Comparison of ENCODE assay signal across 17 cellular contexts in the genomic region with DNA sequence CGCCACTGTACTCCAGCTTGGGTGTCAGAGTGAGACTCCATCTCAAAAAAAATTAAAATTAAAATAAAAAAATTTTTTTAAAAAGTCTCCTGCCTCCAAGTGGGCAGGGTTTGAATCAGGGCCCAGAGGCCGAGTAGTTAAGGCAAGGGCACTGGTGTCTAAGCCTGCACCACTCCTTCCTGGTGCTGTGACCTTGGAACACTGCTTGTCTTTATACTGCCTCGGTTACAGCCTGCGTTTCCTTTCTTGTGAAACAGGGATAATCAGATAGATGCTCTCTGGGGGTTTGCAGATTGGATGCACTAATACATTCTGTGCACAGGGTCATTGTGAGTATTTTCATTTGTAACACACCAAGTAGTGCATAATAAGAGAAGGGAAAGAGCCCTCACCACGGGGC. TPM values are rescaled to one million over a fixed set of nuclear protein-coding genes. Genes with fewer than 3 reads are reported as not detected.
DNase-seq lines count a peak whose midpoint lies in the region; TF ChIP-seq lines count a peak whose summit lies in the region.
"Had no signal": no experiment of that assay in that cellular context is flagged by ENCODE, and none has a peak within 500 bp of the region (broad histone marks: within the 10 kb centered on the region; RNA-seq: fewer than 3 reads in every experiment).

No MANE protein-coding gene starts in this region.

- H3K27me3 ChIP-seq in PC-9 (ENCODE audit: insufficient read depth, low read depth): no peaks in the 10 kb centered on the region
- H3K27me3 ChIP-seq in esophagus squamous epithelium: no peaks in the 10 kb centered on the region
- H3K27me3 ChIP-seq in osteoblast (ENCODE audit: insufficient read depth, low read length): no peaks in the 10 kb centered on the region
- no peaks in the 10 kb centered on the region for H3K27me3 ChIP-seq in hepatocyte

- BruUV-seq in Calu3 (replicated peaks; lab: Mats Ljungman, UMichigan) (no TSS peak), PC-9 (replicated peaks; lab: Mats Ljungman, UMichigan) (no TSS peak)

- TF ChIP-seq CTCF in Calu3 (IDR thresholded peaks at IDR 0.05; ENCODE audit: unreplicated experiment) (no peak), PC-9 (conservative IDR thresholded peaks at IDR 0.05) (no peak), esophagus squamous epithelium (IDR thresholded peaks at IDR 0.05) (no peak), osteoblast (IDR thresholded peaks at IDR 0.05; ENCODE audit: extremely low read depth, low read depth, low read length) (no peak), hepatocyte (IDR thresholded peaks at IDR 0.05; ENCODE audit: poor library complexity) (no peak)

- H3K27ac Mint-ChIP-seq in Calu3 (ENCODE audit: unreplicated experiment): peak overlapping the region; percentile 97
- no peak overlapping the region for H3K27ac Mint-ChIP-seq in activated CD4-positive, alpha-beta memory T cell treated with anti-CD3 and anti-CD28 coated beads for 36 hours
- H3K27ac Mint-ChIP-seq: GM23338 had no signal

- H3K4me1 Mint-ChIP-seq in Calu3 (ENCODE audit: low read depth, unreplicated experiment): peaks cover 48% of the 10 kb centered on the region
- H3K4me1 Mint-ChIP-seq in activated CD4-positive, alpha-beta memory T cell treated with anti-CD3 and anti-CD28 coated beads for 36 hours (ENCODE audit: low read depth): peaks cover 38% of the 10 kb centered on the region

- H3K36me3 ChIP-seq in PC-9 (ENCODE audit: low read depth) (no peaks in the 10 kb centered on the region), esophagus squamous epithelium (no peaks in the 10 kb centered on the region), osteoblast (ENCODE audit: insufficient read depth, low read length) (no peaks in the 10 kb centered on the region), hepatocyte (replicated peaks; ENCODE audit: insufficient read depth, low read depth) (no peaks in the 10 kb centered on the region)

- POLR2A ChIA-PET in PC-9 (lab: Charles Lee; ENCODE audit: unreplicated experiment): no interaction called here
- POLR2A ChIA-PET in activated CD4-positive, alpha-beta memory T cell treated with anti-CD3 and anti-CD28 coated beads for 36 hours (lab: Charles Lee): no interaction called here

- H3F3A ChIP-seq in PC-9 (ENCODE audit: insufficient read depth, low read depth): peaks cover 50% of the 10 kb centered on the region

- intact Hi-C loops in Calu3 (cut with micrococcal nuclease; ENCODE audit: unreplicated experiment) (no loop called here), PC-9 (cut with micrococcal nuclease; ENCODE audit: unreplicated experiment) (loop anchor here (10.0 kb wide), 1 partner anchor 174 kb away; a partner anchor contains a TSS), esophagus squamous epithelium (cut with DNase I) (no loop called here)
- intact Hi-C loops in activated CD4-positive, alpha-beta memory T cell treated with anti-CD3 and anti-CD28 coated beads for 36 hours (cut with micrococcal nuclease): no loop called here

- H3K79me2 ChIP-seq in PC-9 (ENCODE audit: low read depth): no peaks in the 10 kb centered on the region
- H3K79me2 ChIP-seq in osteoblast (ENCODE audit: insufficient read depth, low read length): no peaks in the 10 kb centered on the region
- no peaks in the 10 kb centered on the region for H3K79me2 ChIP-seq in hepatocyte

- H3K9me3 ChIP-seq in PC-9 (ENCODE audit: insufficient read depth, low read depth) (no peaks in the 10 kb centered on the region), esophagus squamous epithelium (no peaks in the 10 kb centered on the region), osteoblast (ENCODE audit: low read depth, low read length) (no peaks in the 10 kb centered on the region), hepatocyte (ENCODE audit: low read depth) (no peaks in the 10 kb centered on the region)

- H3K4me3 ChIP-seq in PC-9 (no peak overlapping the region), esophagus squamous epithelium (no peak overlapping the region), osteoblast (ENCODE audit: insufficient read depth, low read length) (no peak overlapping the region), hepatocyte (no peak overlapping the region)
- H3K4me3 ChIP-seq: GM23338, K562 had no signal

- no peaks in the 10 kb centered on the region for H3K9me3 Mint-ChIP-seq in Calu3 (ENCODE audit: low read depth, unreplicated experiment)
- no peaks in the 10 kb centered on the region for H3K9me3 Mint-ChIP-seq in activated CD4-positive, alpha-beta memory T cell treated with anti-CD3 and anti-CD28 coated beads for 36 hours
- H3K9me3 Mint-ChIP-seq: CD8-positive, alpha-beta memory T cell; GM23338 had no signal

- WGBS in esophagus squamous epithelium, 2 donors: 57 to 76% methylated on average over 5 of the region's 5 CpGs
- WGBS in hepatocyte (ENCODE audit: low lambda C conversion rate, missing lambda C conversion rate): 77% methylated on average over 5 of the region's 5 CpGs

- peak overlapping the region; percentile 63 for H3K4me2 ChIP-seq in PC-9
- H3K4me2 ChIP-seq in osteoblast (ENCODE audit: insufficient read depth, low read length): no peak overlapping the region
- no peak overlapping the region for H3K4me2 ChIP-seq in hepatocyte
- H3K4me2 ChIP-seq: GM23338 had no signal

- no peaks in the 10 kb centered on the region for H3K27me3 Mint-ChIP-seq in Calu3 (ENCODE audit: unreplicated experiment)
- H3K27me3 Mint-ChIP-seq in activated CD4-positive, alpha-beta memory T cell treated with anti-CD3 and anti-CD28 coated beads for 36 hours: peaks cover 10% of the 10 kb centered on the region

- in situ Hi-C loops in KBM-7 (cut with MboI; ENCODE audit: low pct_unique_long_range_greater_than_20kb, low sequenced_read_pairs): no loop called here

- H2AFZ ChIP-seq in PC-9 (no peak overlapping the region), osteoblast (ENCODE audit: low read length) (peak overlapping the region; percentile 29), hepatocyte (no peak overlapping the region)
- H2AFZ ChIP-seq: GM23338 had no signal

- no peaks in the 10 kb centered on the region for H3K9me2 ChIP-seq in PC-9 (ENCODE audit: insufficient read depth)
- no peaks in the 10 kb centered on the region for H3K9me2 ChIP-seq in hepatocyte (replicated peaks; ENCODE audit: insufficient read depth)

- H3K4me3 Mint-ChIP-seq in Calu3 (ENCODE audit: low read depth, unreplicated experiment): no peak overlapping the region
- H3K4me3 Mint-ChIP-seq in activated CD4-positive, alpha-beta memory T cell treated with anti-CD3 and anti-CD28 coated beads for 36 hours: no peak overlapping the region
- H3K4me3 Mint-ChIP-seq: GM23338 had no signal

- peaks cover 11% of the 10 kb centered on the region for H3K36me3 Mint-ChIP-seq in Calu3 (ENCODE audit: insufficient read depth, unreplicated experiment)
- H3K36me3 Mint-ChIP-seq in activated CD4-positive, alpha-beta memory T cell treated with anti-CD3 and anti-CD28 coated beads for 36 hours: no peaks in the 10 kb centered on the region
- H3K36me3 Mint-ChIP-seq: CD8-positive, alpha-beta memory T cell had no signal

- H4K20me1 ChIP-seq in PC-9 (ENCODE audit: insufficient read depth) (no peaks in the 10 kb centered on the region), osteoblast (ENCODE audit: insufficient read depth, low read length) (no peaks in the 10 kb centered on the region), hepatocyte (ENCODE audit: insufficient read depth, poor library complexity, severe bottlenecking) (no peaks in the 10 kb centered on the region)

- no peak for TF ChIP-seq POLR2A in esophagus squamous epithelium (IDR thresholded peaks at IDR 0.05)

- H3K27ac ChIP-seq in PC-9 (peak overlapping the region; percentile 91), esophagus squamous epithelium (peak overlapping the region in 3 of 4 donors; percentile 22 to 69 (median 53)), osteoblast (ENCODE audit: low read depth, low read length) (no peak overlapping the region), hepatocyte (no peak overlapping the region)

- CTCF ChIA-PET in Calu3 (lab: Charles Lee) (interaction anchor here (0.6 kb wide), 1 partner anchor 251 kb away, joined by 6 read pairs; no protein-coding TSS in a partner anchor), PC-9 (lab: Charles Lee) (no interaction called here)
- CTCF ChIA-PET in activated CD4-positive, alpha-beta memory T cell treated with anti-CD3 and anti-CD28 coated beads for 36 hours (lab: Charles Lee): interaction anchor here (1.1 kb wide), 1 partner anchor 27 kb away, joined by 9 read pairs; no protein-coding TSS in a partner anchor

- DNase-seq in Calu3: no peak
- no peak for DNase-seq in PC-9
- no peak for DNase-seq in esophagus squamous epithelium (lab: John Stamatoyannopoulos, UW)
- DNase-seq in osteoblast (ENCODE audit: insufficient read length, low spot score, missing footprints): no peak
- no peak for DNase-seq in KBM-7
- DNase-seq in activated CD4-positive, alpha-beta memory T cell treated with anti-CD3 and anti-CD28 coated beads for 36 hours: no peak
- DNase-seq in hepatocyte (ENCODE audit: low spot score): no peak
- DNase-seq in NCI-H1694 (lab: John Stamatoyannopoulos, UW): no peak
- DNase-seq: CD8-positive, alpha-beta memory T cell; DMS79 treated with DMSO at 0.1 percent for 48 hours; NCI-H1436 treated with DMSO at 0.1 percent for 48 hours; NCI-H2081; NCI-H510A; NCI-H82; SIG-M5 had no signal

- H3K4me1 ChIP-seq in PC-9 (replicated peaks; ENCODE audit: insufficient read depth): peaks cover 80% of the 10 kb centered on the region
- peaks cover 10 to 48% (median 26%) of the 10 kb centered on the region in 3 donors for H3K4me1 ChIP-seq in esophagus squamous epithelium
- H3K4me1 ChIP-seq in osteoblast (ENCODE audit: insufficient read depth, low read length): peaks cover 29% of the 10 kb centered on the region
- peaks cover 9% of the 10 kb centered on the region for H3K4me1 ChIP-seq in hepatocyte (ENCODE audit: insufficient read depth)

RNA-seq across cellular contexts. Expression of a gene that starts 58.4 kb away (rescaled TPM):
- total RNA-seq in Calu3 (2022): 51.0 and 57.8 TPM in 2 replicates
- 129 and 160 TPM in 2 replicates for total RNA-seq in PC-9 (2021)
- total RNA-seq in esophagus squamous epithelium: 10 to 100 TPM; 47.5 to 79.5 (median 61.0) TPM
- 35.8 and 36.8 TPM in 2 replicates for total RNA-seq in osteoblast
- 10 to 100 TPM; 60.4 to 61.3 TPM for total RNA-seq in activated CD4-positive, alpha-beta memory T cell treated with anti-CD3 and anti-CD28 coated beads for 36 hours
- total RNA-seq in hepatocyte: 34.0 and 34.4 TPM in 2 replicates
- polyA plus RNA-seq in hepatocyte: 63.7 and 67.5 TPM in 2 replicates

Comparison
In these comparisons a context has a peak if more than half of its experiments do, and no peak if none do; other contexts are left out.
1. H3K27ac ChIP-seq: peak in PC-9 (single experiment) and esophagus squamous epithelium (3 of 4); none in osteoblast (single experiment) and hepatocyte (single experiment).